20 cellular contexts compared by ENCODE assay signal in the genomic region with DNA sequence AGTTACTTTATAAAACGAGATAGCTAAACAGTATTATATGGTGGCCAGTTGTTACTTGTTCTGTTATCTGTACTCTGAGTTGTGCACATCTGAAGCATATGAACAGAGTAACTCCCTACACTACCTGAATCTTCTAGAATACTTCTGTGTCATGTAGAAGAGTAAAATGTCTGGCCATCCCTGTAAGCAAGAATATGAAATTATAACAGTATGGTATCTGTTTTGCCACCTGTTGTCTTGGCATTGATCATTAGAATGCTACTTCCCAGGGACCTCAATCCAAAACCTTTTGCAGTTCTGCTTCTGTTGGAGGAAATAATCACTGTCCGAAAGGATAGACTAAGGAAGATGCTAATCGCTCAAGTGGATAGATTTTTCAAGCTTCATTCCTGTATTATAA. TPM values are rescaled to one million over a fixed set of nuclear protein-coding genes. Genes with fewer than 3 reads are reported as not detected.
DNase-seq lines count a peak whose midpoint lies in the region; ATAC-seq and TF ChIP-seq lines count a peak whose summit lies in the region.
"Had no signal": no experiment of that assay in that cellular context is flagged by ENCODE, and none has a peak within 500 bp of the region (broad histone marks: within the 10 kb centered on the region; RNA-seq: fewer than 3 reads in every experiment).

No MANE protein-coding gene starts in this region.

- WGBS in mammary epithelial cell (ENCODE audit: low coverage, missing lambda C conversion rate) = 98% methylated on average over 3 of the region's 3 CpGs
- 89% methylated on average over 3 of the region's 3 CpGs for WGBS in hepatocyte (ENCODE audit: low lambda C conversion rate, missing lambda C conversion rate)

- no peaks in the 10 kb centered on the region for H4K20me1 ChIP-seq in mammary epithelial cell (ENCODE audit: insufficient read depth, low read length)
- no peaks in the 10 kb centered on the region for H4K20me1 ChIP-seq in hepatocyte (ENCODE audit: insufficient read depth, poor library complexity, severe bottlenecking)

- H3K4me2 ChIP-seq in mammary epithelial cell (ENCODE audit: insufficient read depth, low read depth, low read length) (peak overlapping the region; percentile 88), hepatocyte (no peak overlapping the region)

- no peak overlapping the region for H3K9ac ChIP-seq in mammary epithelial cell (ENCODE audit: insufficient read depth, low read length)

- CTCF ChIA-PET in mammary epithelial cell (lab: Charles Lee; ENCODE audit: low non-redundant PET) = no interaction called here

- DNase-seq in GM13977 (ENCODE audit: low spot score) (peak; percentile 16), NAMALWA (ENCODE audit: low spot score) (peak; percentile 8), mammary epithelial cell (no peak), superior temporal gyrus (ENCODE audit: extremely low spot score) (peak; percentile 10), NCI-H2196 treated with DMSO at 0.1 percent for 48 hours (lab: John Stamatoyannopoulos, UW; ENCODE audit: unreplicated experiment) (no peak), hepatocyte (ENCODE audit: low spot score) (no peak)
- DNase-seq: activated CD4-positive, alpha-beta T cell treated with anti-CD3 and anti-CD28 coated beads for 36 hours; BE2C; cerebellar nuclear complex; COR-L47; effector CD8-positive, alpha-beta T cell; EL; esophagus squamous epithelium; NCI-H1092 treated with DMSO at 0.1 percent for 48 hours; NCI-H524; Right ventricle myocardium superior; stimulated activated CD4-positive, alpha-beta T cell treated with anti-CD3 and anti-CD28 coated beads, Interleukin-4, amount 100 ng/mL, for 1 hour; transverse colon had no signal

- H3K36me3 ChIP-seq in mammary epithelial cell (ENCODE audit: insufficient read depth, low read length) (no peaks in the 10 kb centered on the region), hepatocyte (replicated peaks; ENCODE audit: insufficient read depth, low read depth) (no peaks in the 10 kb centered on the region)
- H3K36me3 ChIP-seq: ascending aorta, BE2C, esophagus squamous epithelium, transverse colon had no signal

- no TSS peak for BruUV-seq in mammary epithelial cell (replicated peaks; lab: Mats Ljungman, UMichigan)

- TF ChIP-seq CTCF in GM13977 (IDR thresholded peaks at IDR 0.05; ENCODE audit: extremely low read depth, insufficient read depth, missing control alignments) (no peak), mammary epithelial cell (conservative IDR thresholded peaks at IDR 0.05 in 1 of 2, IDR thresholded peaks at IDR 0.05 in 1 of 2; ENCODE audit: extremely low read depth in 1 of 2, insufficient read depth in 1 of 2, low read depth in 1 of 2, low read length in 2 of 2) (no peak), hepatocyte (IDR thresholded peaks at IDR 0.05; ENCODE audit: poor library complexity) (no peak)

- no peak for ATAC-seq in HG02885 (IDR thresholded peaks at IDR 0.05; ENCODE audit: poor library complexity, unreplicated experiment)
- ATAC-seq: activated CD4-positive, alpha-beta T cell treated with anti-CD3 and anti-CD28 coated beads for 36 hours had no signal

- H3K9me3 ChIP-seq in mammary epithelial cell (replicated peaks; ENCODE audit: insufficient read depth, low read length) (no peaks in the 10 kb centered on the region), hepatocyte (ENCODE audit: low read depth) (no peaks in the 10 kb centered on the region)
- H3K9me3 ChIP-seq: ascending aorta, BE2C, transverse colon had no signal

- H3K4me3 ChIP-seq in mammary epithelial cell (replicated peaks in 1 of 3; ENCODE audit: insufficient read depth in 1 of 3, low read depth in 2 of 3, low read length in 3 of 3) (no peak overlapping the region), hepatocyte (no peak overlapping the region)
- H3K4me3 ChIP-seq: ascending aorta, transverse colon had no signal

- H3K27ac ChIP-seq in mammary epithelial cell (ENCODE audit: insufficient read depth, low read depth, low read length) = no peak overlapping the region
- H3K27ac ChIP-seq in hepatocyte = no peak overlapping the region
- H3K27ac ChIP-seq: ascending aorta, esophagus squamous epithelium, transverse colon had no signal

- H3K4me1 ChIP-seq in mammary epithelial cell (ENCODE audit: insufficient read depth, low read length) (peaks cover 20% of the 10 kb centered on the region), hepatocyte (ENCODE audit: insufficient read depth) (no peaks in the 10 kb centered on the region)

- H3K79me2 ChIP-seq in mammary epithelial cell (ENCODE audit: insufficient read depth, low read length) (no peaks in the 10 kb centered on the region), hepatocyte (no peaks in the 10 kb centered on the region)

- dilution Hi-C loops in mammary epithelial cell (cut with HindIII; ENCODE audit: low sequenced_read_pairs) = no loop called here

- H2AFZ ChIP-seq in mammary epithelial cell (ENCODE audit: low read depth, low read length) = no peak overlapping the region
- H2AFZ ChIP-seq in hepatocyte = no peak overlapping the region

- intact Hi-C loops in mammary epithelial cell (cut with micrococcal nuclease) = loop anchor here (5.0 to 10.0 kb wide), 3 partner anchors 40 to 120 kb away; no protein-coding TSS in a partner anchor

- no peaks in the 10 kb centered on the region for H3K27me3 ChIP-seq in mammary epithelial cell (ENCODE audit: insufficient read depth, low read length)
- no peaks in the 10 kb centered on the region for H3K27me3 ChIP-seq in hepatocyte
- H3K27me3 ChIP-seq: ascending aorta, BE2C, esophagus squamous epithelium, transverse colon had no signal

- no peaks in the 10 kb centered on the region for H3K9me2 ChIP-seq in hepatocyte (replicated peaks; ENCODE audit: insufficient read depth)

- in situ Hi-C loops in GM13977 (cut with MboI; ENCODE audit: low pct_unique_long_range_greater_than_20kb, low sequenced_read_pairs, unreplicated experiment) (no loop called here), mammary epithelial cell (cut with MboI; ENCODE audit: low sequenced_read_pairs in 2 of 2) (no loop called here)

RNA-seq across cellular contexts. Expression of gene TEX9, which starts 1.9 kb away (rescaled TPM):
- total RNA-seq in mammary epithelial cell = 10 to 100 TPM in 1 of 2 donors, 1 to 10 TPM in 1; 7.7 to 11.2 TPM
- 1.9 TPM for polyA plus RNA-seq in mammary epithelial cell
- polyA minus RNA-seq in mammary epithelial cell = not detected
- total RNA-seq in hepatocyte = 7.4 and 9.0 TPM in 2 replicates
- polyA plus RNA-seq in hepatocyte = 2.6 and 3.6 TPM in 2 replicates

Comparison
In these comparisons a context has a peak if more than half of its experiments do, and no peak if none do; other contexts are left out.
1. DNase-seq: peak in GM13977 (single experiment), NAMALWA (single experiment) and superior temporal gyrus (single experiment); none in mammary epithelial cell (single experiment), NCI-H2196 treated with DMSO at 0.1 percent for 48 hours (single experiment) and hepatocyte (single experiment).